In genomic region chr4:126627255-126627654, GRCh38 we compare ENCODE assay signal across 12 cellular contexts.
DNase-seq lines count a peak whose midpoint lies in the region; ATAC-seq and TF ChIP-seq lines count a peak whose summit lies in the region.
"Had no signal": no experiment of that assay in that cellular context is flagged by ENCODE, and none has a peak within 500 bp of the region (broad histone marks: within the 10 kb centered on the region; RNA-seq: fewer than 3 reads in every experiment).

No MANE protein-coding gene starts in this region.

- H3K27ac ChIP-seq in mesenchymal stem cell (ENCODE audit: low read length, poor library complexity, severe bottlenecking) = no peak overlapping the region
- H3K27ac ChIP-seq: heart left ventricle, ovary had no signal

- no peak overlapping the region for H2BK5ac ChIP-seq in mesenchymal stem cell (ENCODE audit: low read depth, low read length, poor library complexity, severe bottlenecking)

- H3K14ac ChIP-seq in mesenchymal stem cell (ENCODE audit: low read length in 2 of 2) = no peak overlapping the region

- no peaks in the 10 kb centered on the region for H3K36me3 ChIP-seq in mesenchymal stem cell (ENCODE audit: control insufficient read depth in 1 of 2, insufficient read depth in 2 of 2, low read depth in 1 of 2, low read length in 2 of 2)
- H3K36me3 ChIP-seq: heart left ventricle, ovary had no signal

- no peaks in the 10 kb centered on the region for H3K27me3 Mint-ChIP-seq in activated CD4-positive, alpha-beta T cell treated with anti-CD3 and anti-CD28 coated beads for 36 hours
- H3K27me3 Mint-ChIP-seq: T-cell had no signal

- CTCF ChIA-PET in activated CD4-positive, alpha-beta T cell treated with anti-CD3 and anti-CD28 coated beads for 36 hours (lab: Charles Lee) = no interaction called here

- no peak overlapping the region for H2BK15ac ChIP-seq in mesenchymal stem cell (ENCODE audit: low read depth, poor library complexity, severe bottlenecking)

- no peak overlapping the region for H4K91ac ChIP-seq in mesenchymal stem cell (ENCODE audit: low read length)

- H3K9ac ChIP-seq in mesenchymal stem cell (ENCODE audit: low read length) = no peak overlapping the region

- no peak overlapping the region for H3K4me3 Mint-ChIP-seq in activated CD4-positive, alpha-beta T cell treated with anti-CD3 and anti-CD28 coated beads for 36 hours
- H3K4me3 Mint-ChIP-seq: T-cell had no signal

- H2AK5ac ChIP-seq in mesenchymal stem cell (ENCODE audit: low read length, severe bottlenecking) = no peak overlapping the region

- no peak overlapping the region for H2BK120ac ChIP-seq in mesenchymal stem cell (ENCODE audit: low read depth, low read length)

- in situ Hi-C loops in astrocyte of the spinal cord (cut with HindIII; ENCODE audit: low sequenced_read_pairs) = no loop called here

- no peak overlapping the region for H3K23ac ChIP-seq in mesenchymal stem cell (ENCODE audit: low read length in 2 of 2)

- no peak overlapping the region for H3K4me2 ChIP-seq in mesenchymal stem cell (ENCODE audit: low read length, poor library complexity, severe bottlenecking)

- POLR2A ChIA-PET in activated CD4-positive, alpha-beta T cell treated with anti-CD3 and anti-CD28 coated beads for 36 hours (lab: Charles Lee) = no interaction called here

- H3K9me3 Mint-ChIP-seq in activated CD4-positive, alpha-beta T cell treated with anti-CD3 and anti-CD28 coated beads for 36 hours (ENCODE audit: low read depth) = peaks cover 6% of the 10 kb centered on the region

- H3K79me1 ChIP-seq in mesenchymal stem cell (replicated peaks; ENCODE audit: low read length, poor library complexity, severe bottlenecking) = no peaks in the 10 kb centered on the region

- H2AFZ ChIP-seq in mesenchymal stem cell (ENCODE audit: low read depth, low read length) = no peak overlapping the region

- no peak overlapping the region for H3K27ac Mint-ChIP-seq in activated CD4-positive, alpha-beta T cell treated with anti-CD3 and anti-CD28 coated beads for 36 hours
- H3K27ac Mint-ChIP-seq: T-cell had no signal

- DNase-seq in GM12864 (ENCODE audit: low read depth) (no peak), LNCaP clone FGC (ENCODE audit: low read depth) (no peak), astrocyte of the spinal cord (ENCODE audit: low read depth, low spot score) (peak; percentile 45), mesenchymal stem cell (peak; percentile 31)
- no peak for DNase-seq in activated CD4-positive, CD25-positive, alpha-beta regulatory T cell (lab: John Stamatoyannopoulos, UW)
- no peak for DNase-seq in activated CD4-positive, alpha-beta T cell treated with anti-CD3 and anti-CD28 coated beads for 36 hours
- DNase-seq: activated effector memory CD4-positive, alpha-beta T cell treated with Interleukin-2 at 50 U/mL for 16 hours; heart left ventricle; ovary; T-cell had no signal

- intact Hi-C loops in activated CD4-positive, alpha-beta T cell treated with anti-CD3 and anti-CD28 coated beads for 36 hours (cut with DNase I, micrococcal nuclease) = no loop called here

- H3K4me1 ChIP-seq in mesenchymal stem cell (ENCODE audit: control insufficient read depth, insufficient read depth, low read depth, low read length) = no peaks in the 10 kb centered on the region

- TF ChIP-seq CTCF in GM12864 (IDR thresholded peaks at IDR 0.05; ENCODE audit: low read depth, low read length, missing control alignments) (peak; percentile 12), LNCaP clone FGC (IDR thresholded peaks at IDR 0.05; ENCODE audit: control insufficient read depth, extremely low read depth, insufficient read depth) (peak; percentile 48), astrocyte of the spinal cord (IDR thresholded peaks at IDR 0.05; ENCODE audit: low read depth, low read length) (peak; percentile 72)

- H3K36me3 Mint-ChIP-seq in activated CD4-positive, alpha-beta T cell treated with anti-CD3 and anti-CD28 coated beads for 36 hours (ENCODE audit: low read depth) = no peaks in the 10 kb centered on the region
- H3K36me3 Mint-ChIP-seq: T-cell had no signal

- no peaks in the 10 kb centered on the region for H3K27me3 ChIP-seq in mesenchymal stem cell (ENCODE audit: control insufficient read depth in 1 of 2, insufficient read depth in 1 of 2, low read length in 2 of 2)
- H3K27me3 ChIP-seq: heart left ventricle, ovary had no signal

- H2BK12ac ChIP-seq in mesenchymal stem cell (ENCODE audit: low read length in 2 of 2) = peak overlapping the region in 1 of 2 experiments; percentile 5

- H3K4me1 Mint-ChIP-seq in activated CD4-positive, alpha-beta T cell treated with anti-CD3 and anti-CD28 coated beads for 36 hours = no peaks in the 10 kb centered on the region
- H3K4me1 Mint-ChIP-seq: T-cell had no signal

- H3K4me3 ChIP-seq in GM12864 (ENCODE audit: low read depth, low read length) (no peak overlapping the region), LNCaP clone FGC (ENCODE audit: low read depth, low read length) (no peak overlapping the region), astrocyte of the spinal cord (ENCODE audit: low read depth, low read length) (no peak overlapping the region), mesenchymal stem cell (ENCODE audit: insufficient read depth in 1 of 2, low read depth in 1 of 2, low read length in 2 of 2) (no peak overlapping the region)
- H3K4me3 ChIP-seq: heart left ventricle, ovary had no signal

- no peaks in the 10 kb centered on the region for H3K9me3 ChIP-seq in mesenchymal stem cell (ENCODE audit: control insufficient read depth, low read length)
- H3K9me3 ChIP-seq: heart left ventricle, ovary had no signal

- H3K18ac ChIP-seq in mesenchymal stem cell (ENCODE audit: low read depth in 1 of 2, low read length in 2 of 2) = no peak overlapping the region

- no peak overlapping the region for H4K8ac ChIP-seq in mesenchymal stem cell (ENCODE audit: low read length)

- no peak overlapping the region for H3K4ac ChIP-seq in mesenchymal stem cell (ENCODE audit: low read depth in 1 of 2, low read length in 2 of 2)

- ATAC-seq in GM18520 (IDR thresholded peaks at IDR 0.05; ENCODE audit: unreplicated experiment) = no peak
- ATAC-seq in HG02973 (IDR thresholded peaks at IDR 0.05; ENCODE audit: unreplicated experiment) = no peak
- no peak for ATAC-seq in activated CD4-positive, alpha-beta T cell treated with anti-CD3 and anti-CD28 coated beads for 36 hours
- ATAC-seq: heart left ventricle, T-cell had no signal

Comparison
In these comparisons a context has a peak if more than half of its experiments do, and no peak if none do; other contexts are left out.
1. DNase-seq: peak in astrocyte of the spinal cord (single experiment) and mesenchymal stem cell (single experiment); none in GM12864 (single experiment), LNCaP clone FGC (single experiment), activated CD4-positive, CD25-positive, alpha-beta regulatory T cell (0 of 4) and activated CD4-positive, alpha-beta T cell treated with anti-CD3 and anti-CD28 coated beads for 36 hours (single experiment).
2. CTCF ChIP-seq: peak in every context shown above with its lines; median percentile 72 in astrocyte of the spinal cord; 48 in LNCaP clone FGC; 12 in GM12864.